Comparison of ENCODE assay signal across 9 cellular contexts in genomic region chr19:41352609-41353465, GRCh38. TPM values are rescaled to one million over a fixed set of nuclear protein-coding genes. Genes with fewer than 3 reads are reported as not detected.
A peak's percentile ranks its signal among the peaks of the same experiment; 100 is the strongest.
DNase-seq lines count a peak whose midpoint lies in the region; ATAC-seq, FAIRE-seq and TF ChIP-seq lines count a peak whose summit lies in the region.
"Had no signal": no experiment of that assay in that cellular context is flagged by ENCODE, and none has a peak within 500 bp of the region (broad histone marks: within the 10 kb centered on the region; RNA-seq: fewer than 3 reads in every experiment).

No MANE protein-coding gene starts in this region.

- peak overlapping the region; percentile 84 for H3K27ac ChIP-seq in GM12878 (ENCODE audit: control insufficient read depth, insufficient read depth)

- intact Hi-C loops in GM12878 (cut with micrococcal nuclease; ENCODE audit: unreplicated experiment), result loop anchor here (1.0 to 5.0 kb wide), 5 partner anchors 41 to 184 kb away; partner anchors contain the start of genes BCKDHA, CCDC97 and EXOSC5

- BruUV-seq in GM12878 (replicated peaks; lab: Mats Ljungman, UMichigan), result no TSS peak

- TF ChIP-seq CTCF in GM12878 (IDR thresholded peaks at IDR 0.05 in 2 of 3, conservative IDR thresholded peaks at IDR 0.05 in 1 of 3; ENCODE audit: control insufficient read depth in 2 of 3, extremely low read depth in 1 of 3, insufficient read depth in 1 of 3, low read depth in 3 of 3, low read length in 3 of 3), result peak; percentile 67 to 83 (median 70)

- ATAC-seq in GM12878, result peak; percentile 49

- peak overlapping the region; percentile 87 for H3K9ac ChIP-seq in GM12878 (ENCODE audit: control insufficient read depth, insufficient read depth, low read length)

- no peaks in the 10 kb centered on the region for H3K9me3 ChIP-seq in GM12878 (replicated peaks; ENCODE audit: control insufficient read depth, insufficient read depth, low read length)

- no peak overlapping the region; the same call in 1 of the 2 replicates for H2AFZ ChIP-seq in GM12878 (ENCODE audit: control insufficient read depth, low read depth, low read length)

- POLR2A ChIA-PET in GM12878 (lab: Charles Lee), result interaction anchor here (0.7 to 3.2 kb wide), 10 partner anchors 12 to 91 kb away, joined by 3 to 46 read pairs (median 5); partner anchors contain the start of genes B9D2 and DMAC2

- peak; percentile 78 for DNase-seq in DMS 273 (lab: John Stamatoyannopoulos, UW; ENCODE audit: unreplicated experiment)
- DNase-seq in HUDEP-2 (lab: John Stamatoyannopoulos, UW; ENCODE audit: unreplicated experiment in 76 of 76), result peak in 72 of 76 experiments; percentile 13 to 83 (median 64)
- DNase-seq in T1000 (lab: John Stamatoyannopoulos, UW), result peak; percentile 29
- no peak for DNase-seq in GM12878 (ENCODE audit: low read depth, low spot score)
- DNase-seq in iPS-NIHi7 (ENCODE audit: extremely low spot score), result peak; percentile 64
- DNase-seq in stimulated activated CD4-positive, alpha-beta T cell treated with anti-CD3 and anti-CD28 coated beads, Interleukin-12 subunit alpha, Interleukin-12 subunit beta, amount 100 ng/mL, for 48 hours (ENCODE audit: low read depth in 2 of 3, low spot score in 1 of 3), result peak; percentile 56 to 70 (median 69)
- DNase-seq in NCI-H774 (lab: John Stamatoyannopoulos, UW), result no peak
- DNase-seq in amniotic stem cell (lab: John Stamatoyannopoulos, UW), result no peak

- TF ChIP-seq EP300 in GM12878 (IDR thresholded peaks at IDR 0.05; ENCODE audit: borderline replicate concordance in 1 of 2, control insufficient read depth in 1 of 2, low read depth in 2 of 2, low read length in 2 of 2), result no peak

- TF ChIP-seq RAD21 in GM12878 (IDR thresholded peaks at IDR 0.05; ENCODE audit: insufficient read depth, low read depth, low read length), result peak; percentile 54

- peaks cover 3 to 4% of the 10 kb centered on the region in 2 experiments; a peak in 3 of 4 replicates for H3K36me3 ChIP-seq in GM12878 (ENCODE audit: control insufficient read depth in 2 of 2, insufficient read depth in 2 of 2, low read length in 1 of 2)

- SMC1A ChIA-PET in GM12878 (lab: Charles Lee; ENCODE audit: uncharacterized antibody, unreplicated experiment), result interaction anchor here (0.7 to 3.1 kb wide), 8 partner anchors 8 to 89 kb away, joined by 3 to 14 read pairs (median 4); partner anchors contain the start of genes B9D2, CCDC97 and HNRNPUL1

- TF ChIP-seq POLR2A in GM12878 (IDR thresholded peaks at IDR 0.05; ENCODE audit: low read depth, low read length), result peak; percentile 69

- WGBS in GM12878 (ENCODE audit: insufficient coverage, insufficient replicate concordance, low lambda C conversion rate, missing lambda C conversion rate), result under 1% methylated on average over 57 of the region's 71 CpGs

- CTCF ChIA-PET in GM12878 (lab: Yijun Ruan, JAX), result interaction anchor here (0.9 to 6.4 kb wide), 10 partner anchors 12 to 575 kb away, joined by 3 to 91 read pairs (median 6); partner anchors contain the start of genes B9D2, CCDC97, HNRNPUL1 and RAB4B

- no peaks in the 10 kb centered on the region for H3K27me3 ChIP-seq in GM12878 (replicated peaks in 1 of 2; ENCODE audit: control insufficient read depth in 2 of 2, insufficient read depth in 2 of 2, low read length in 1 of 2)

- peak overlapping the region; percentile 78 for H3K4me2 ChIP-seq in GM12878 (ENCODE audit: control insufficient read depth, insufficient read depth)

- peaks cover 16% of the 10 kb centered on the region for H3K4me1 ChIP-seq in GM12878 (ENCODE audit: control insufficient read depth, insufficient read depth, low read length)

- in situ Hi-C loops in GM12878 (cut with MboI), result no loop called here

- 0 out of 2 replicates have a peak, but pooled peaks cover 2% of the 10 kb centered on the region for H4K20me1 ChIP-seq in GM12878 (ENCODE audit: control insufficient read depth, insufficient read depth)

- H3K79me2 ChIP-seq in GM12878 (ENCODE audit: control insufficient read depth, insufficient read depth, low read length), result peaks cover 52% of the 10 kb centered on the region

- peak overlapping the region; percentile 89 for H3K4me3 ChIP-seq in GM12878

- RAD21 ChIA-PET in GM12878 (lab: Charles Lee; ENCODE audit: unreplicated experiment), result interaction anchor here (0.9 to 3.4 kb wide), 10 partner anchors 12 to 149 kb away, joined by 3 to 41 read pairs (median 6); partner anchors contain the start of genes B9D2 and DMAC2

- FAIRE-seq in GM12878 (lab: Jason Lieb, UNC), result no peak
- FAIRE-seq: frontal cortex had no signal

RNA-seq across cellular contexts. Expression of gene TGFB1, which starts 0.9 kb away (rescaled TPM):
- 51.1 and 51.2 TPM in 2 replicates for total RNA-seq in GM12878 (2013; cell fraction: nucleolus; rRNA removed)
- 10.4 and 14.5 TPM in 2 replicates for total RNA-seq in GM12878 (2014; rRNA removed)
- 14.2 and 14.4 TPM in 2 replicates for total RNA-seq in GM12878 (2014; rRNA removed; fragmentation: Illumina TruSeq; extraction: Trizol)
- total RNA-seq in GM12878 (2021), result 117 and 120 TPM in 2 replicates
- polyA plus RNA-seq in GM12878 (2011; ENCODE audit: low read depth), result 36.8 TPM
- 3.6 and 5.9 TPM in 2 replicates for polyA plus RNA-seq in GM12878 (2011; rRNA removed)
- 17.2 and 17.9 TPM in 2 replicates for polyA plus RNA-seq in GM12878 (2011; cell fraction: cytosol; rRNA removed)
- polyA plus RNA-seq in GM12878 (2011; cell fraction: nucleus; rRNA removed), result 29.4 and 38.3 TPM in 2 replicates
- polyA plus RNA-seq in GM12878 (2012), result 75.0 and 80.1 TPM in 2 replicates
- 10.0 and 24.3 TPM in 2 replicates for polyA plus RNA-seq in GM12878 (2014; fragmentation: Illumina TruSeq; extraction: Trizol)
- under 1 TPM; 0.23 to 0.37 TPM for polyA plus RNA-seq in GM12878 (2014; fragmentation: Nextera tagmentation; extraction: Ambion mirVana)
- 33.3 and 48.2 TPM in 2 replicates for polyA plus RNA-seq in GM12878 (2014; rRNA removed)
- polyA plus RNA-seq in GM12878 (2016; fragmentation: Nextera tagmentation; extraction: Ambion mirVana), result 1 to 10 TPM; 7.1 to 7.5 TPM
- polyA minus RNA-seq in GM12878 (2011; rRNA and poly(A)+ RNA removed), result 13.9 and 21.5 TPM in 2 replicates
- polyA minus RNA-seq in GM12878 (2011; cell fraction: cytosol; rRNA and poly(A)+ RNA removed), result 36.7 and 56.1 TPM in 2 replicates
- 11.5 and 21.3 TPM in 2 replicates for polyA minus RNA-seq in GM12878 (2011; cell fraction: nucleus; rRNA and poly(A)+ RNA removed)

RNA-seq across cellular contexts. Expression of gene B9D2, which starts 11.1 kb away (rescaled TPM):
- total RNA-seq in GM12878 (2013; cell fraction: nucleolus; rRNA removed), result 1.0 and 1.8 TPM in 2 replicates
- total RNA-seq in GM12878 (2014; rRNA removed) (4.6 and 6.0 TPM in 2 replicates), GM12878 (2014; rRNA removed; fragmentation: Illumina TruSeq; extraction: Trizol) (2.3 and 3.3 TPM in 2 replicates), GM12878 (2021) (5.0 and 5.5 TPM in 2 replicates)
- polyA plus RNA-seq in GM12878 (2011; ENCODE audit: low read depth), result 4.6 TPM
- polyA plus RNA-seq in GM12878 (2011; rRNA removed) (3.7 and 8.3 TPM in 2 replicates), GM12878 (2014; fragmentation: Illumina TruSeq; extraction: Trizol) (0.25 and 2.4 TPM in 2 replicates), GM12878 (2014; fragmentation: Nextera tagmentation; extraction: Ambion mirVana) (1 to 10 TPM; 2.5 to 5.0 TPM), GM12878 (2014; rRNA removed) (5.5 and 6.3 TPM in 2 replicates), GM12878 (2016; fragmentation: Nextera tagmentation; extraction: Ambion mirVana) (10 to 100 TPM; 10.8 to 12.4 TPM)
- polyA plus RNA-seq in GM12878 (2011; cell fraction: cytosol; rRNA removed), result 10.3 and 13.3 TPM in 2 replicates
- 8.9 and 9.8 TPM in 2 replicates for polyA plus RNA-seq in GM12878 (2011; cell fraction: nucleus; rRNA removed)
- polyA plus RNA-seq in GM12878 (2012), result 5.4 and 8.6 TPM in 2 replicates
- 3.1 and 4.7 TPM in 2 replicates for polyA minus RNA-seq in GM12878 (2011; rRNA and poly(A)+ RNA removed)
- polyA minus RNA-seq in GM12878 (2011; cell fraction: cytosol; rRNA and poly(A)+ RNA removed), result 1.9 and 3.6 TPM in 2 replicates
- polyA minus RNA-seq in GM12878 (2011; cell fraction: nucleus; rRNA and poly(A)+ RNA removed), result 1.9 and 2.4 TPM in 2 replicates

RNA-seq across cellular contexts. Expression of gene TMEM91, which starts 23.5 kb away (rescaled TPM):
- total RNA-seq in GM12878 (2013; cell fraction: nucleolus; rRNA removed), result 9.0 and 12.0 TPM in 2 replicates
- total RNA-seq in GM12878 (2014; rRNA removed) (3.2 and 4.4 TPM in 2 replicates), GM12878 (2014; rRNA removed; fragmentation: Illumina TruSeq; extraction: Trizol) (2.1 and 3.0 TPM in 2 replicates), GM12878 (2021) (1.8 and 3.1 TPM in 2 replicates)
- 3.1 TPM for polyA plus RNA-seq in GM12878 (2011; ENCODE audit: low read depth)
- polyA plus RNA-seq in GM12878 (2011; rRNA removed) (1.6 and 2.9 TPM in 2 replicates), GM12878 (2014; fragmentation: Illumina TruSeq; extraction: Trizol) (1.6 and 2.5 TPM in 2 replicates), GM12878 (2014; fragmentation: Nextera tagmentation; extraction: Ambion mirVana) (1 to 10 TPM; 1.6 to 2.1 TPM), GM12878 (2014; rRNA removed) (5.2 and 5.5 TPM in 2 replicates), GM12878 (2016; fragmentation: Nextera tagmentation; extraction: Ambion mirVana) (1 to 10 TPM; 1.5 to 1.9 TPM)
- 4.0 and 5.1 TPM in 2 replicates for polyA plus RNA-seq in GM12878 (2011; cell fraction: cytosol; rRNA removed)
- 14.4 and 16.6 TPM in 2 replicates for polyA plus RNA-seq in GM12878 (2011; cell fraction: nucleus; rRNA removed)
- polyA plus RNA-seq in GM12878 (2012), result 7.3 and 7.5 TPM in 2 replicates
- polyA minus RNA-seq in GM12878 (2011; rRNA and poly(A)+ RNA removed), result 5.2 and 5.3 TPM in 2 replicates
- polyA minus RNA-seq in GM12878 (2011; cell fraction: cytosol; rRNA and poly(A)+ RNA removed), result 2.3 and 3.4 TPM in 2 replicates
- polyA minus RNA-seq in GM12878 (2011; cell fraction: nucleus; rRNA and poly(A)+ RNA removed), result 4.7 and 7.5 TPM in 2 replicates

RNA-seq across cellular contexts. Expression of gene CCDC97, which starts 42.9 kb away (rescaled TPM):
- total RNA-seq in GM12878 (2013; cell fraction: nucleolus; rRNA removed), result 17.5 and 19.3 TPM in 2 replicates
- total RNA-seq in GM12878 (2014; rRNA removed) (14.4 and 18.3 TPM in 2 replicates), GM12878 (2014; rRNA removed; fragmentation: Illumina TruSeq; extraction: Trizol) (7.0 and 8.8 TPM in 2 replicates), GM12878 (2021) (32.9 and 34.1 TPM in 2 replicates)
- 8.9 TPM for polyA plus RNA-seq in GM12878 (2011; ENCODE audit: low read depth)
- polyA plus RNA-seq in GM12878 (2011; rRNA removed) (4.3 and 9.2 TPM in 2 replicates), GM12878 (2014; fragmentation: Illumina TruSeq; extraction: Trizol) (11.0 and 19.4 TPM in 2 replicates), GM12878 (2014; fragmentation: Nextera tagmentation; extraction: Ambion mirVana) (1 to 10 TPM; 1.8 to 2.4 TPM), GM12878 (2014; rRNA removed) (24.4 and 28.1 TPM in 2 replicates), GM12878 (2016; fragmentation: Nextera tagmentation; extraction: Ambion mirVana) (10 to 100 TPM; 27.3 to 29.5 TPM)
- polyA plus RNA-seq in GM12878 (2011; cell fraction: cytosol; rRNA removed), result 11.4 and 12.1 TPM in 2 replicates
- 9.0 and 12.7 TPM in 2 replicates for polyA plus RNA-seq in GM12878 (2011; cell fraction: nucleus; rRNA removed)
- 17.3 and 22.2 TPM in 2 replicates for polyA plus RNA-seq in GM12878 (2012)
- 6.9 and 14.5 TPM in 2 replicates for polyA minus RNA-seq in GM12878 (2011; rRNA and poly(A)+ RNA removed)
- polyA minus RNA-seq in GM12878 (2011; cell fraction: cytosol; rRNA and poly(A)+ RNA removed), result 6.1 and 8.8 TPM in 2 replicates
- polyA minus RNA-seq in GM12878 (2011; cell fraction: nucleus; rRNA and poly(A)+ RNA removed), result 5.0 and 12.9 TPM in 2 replicates

RNA-seq across cellular contexts. Expression of gene EXOSC5, which starts 44.3 kb away (rescaled TPM):
- 18.8 and 27.0 TPM in 2 replicates for total RNA-seq in GM12878 (2013; cell fraction: nucleolus; rRNA removed)
- total RNA-seq in GM12878 (2014; rRNA removed) (38.8 and 44.3 TPM in 2 replicates), GM12878 (2014; rRNA removed; fragmentation: Illumina TruSeq; extraction: Trizol) (28.1 and 30.7 TPM in 2 replicates), GM12878 (2021) (57.8 and 62.7 TPM in 2 replicates)
- polyA plus RNA-seq in GM12878 (2011; ENCODE audit: low read depth), result 21.5 TPM
- polyA plus RNA-seq in GM12878 (2011; rRNA removed) (26.0 and 61.0 TPM in 2 replicates), GM12878 (2014; fragmentation: Illumina TruSeq; extraction: Trizol) (2.5 and 15.8 TPM in 2 replicates), GM12878 (2014; fragmentation: Nextera tagmentation; extraction: Ambion mirVana) (10 to 100 TPM; 20.6 to 25.3 TPM), GM12878 (2014; rRNA removed) (74.2 and 88.9 TPM in 2 replicates), GM12878 (2016; fragmentation: Nextera tagmentation; extraction: Ambion mirVana) (100 to 1,000 TPM; 116 to 123 TPM)
- polyA plus RNA-seq in GM12878 (2011; cell fraction: cytosol; rRNA removed), result 87.8 and 129 TPM in 2 replicates
- polyA plus RNA-seq in GM12878 (2011; cell fraction: nucleus; rRNA removed), result 70.8 and 78.6 TPM in 2 replicates
- 48.6 and 84.3 TPM in 2 replicates for polyA plus RNA-seq in GM12878 (2012)
- 14.6 and 32.7 TPM in 2 replicates for polyA minus RNA-seq in GM12878 (2011; rRNA and poly(A)+ RNA removed)
- 13.9 and 16.2 TPM in 2 replicates for polyA minus RNA-seq in GM12878 (2011; cell fraction: cytosol; rRNA and poly(A)+ RNA removed)
- polyA minus RNA-seq in GM12878 (2011; cell fraction: nucleus; rRNA and poly(A)+ RNA removed), result 14.7 and 20.0 TPM in 2 replicates

Comparison
In these comparisons a context has a peak if more than half of its experiments do, and no peak if none do; other contexts are left out.
1. DNase-seq: peak in DMS 273 (single experiment), HUDEP-2 (72 of 76), T1000 (single experiment), iPS-NIHi7 (single experiment) and stimulated activated CD4-positive, alpha-beta T cell treated with anti-CD3 and anti-CD28 coated beads, Interleukin-12 subunit alpha, Interleukin-12 subunit beta, amount 100 ng/mL, for 48 hours (3 of 3); none in GM12878 (single experiment), NCI-H774 (single experiment) and amniotic stem cell (single experiment).